ENCODE assay signal across 17 cellular contexts in genomic region chr11:10594407-10594806, GRCh38. TPM values are rescaled to one million over a fixed set of nuclear protein-coding genes. Genes with fewer than 3 reads are reported as not detected.
A peak's percentile ranks its signal among the peaks of the same experiment; 100 is the strongest.
DNase-seq lines count a peak whose midpoint lies in the region; ATAC-seq and TF ChIP-seq lines count a peak whose summit lies in the region.
"Had no signal": no experiment of that assay in that cellular context is flagged by ENCODE, and none has a peak within 500 bp of the region (broad histone marks: within the 10 kb centered on the region; RNA-seq: fewer than 3 reads in every experiment).

No MANE protein-coding gene starts in this region.

- H3K27me3 Mint-ChIP-seq in Calu3 (ENCODE audit: unreplicated experiment): no peaks in the 10 kb centered on the region

- H3K14ac ChIP-seq in IMR-90 (replicated peaks; ENCODE audit: low read depth, low read length): no peak overlapping the region; the same call in 1 of the 2 replicates
- H3K14ac ChIP-seq in mesenchymal stem cell (ENCODE audit: low read length in 2 of 2): no peak overlapping the region

- H4K20me1 ChIP-seq in IMR-90 (ENCODE audit: insufficient read depth, low read length): no peaks in the 10 kb centered on the region

- peaks cover 23% of the 10 kb centered on the region for H3K4me1 Mint-ChIP-seq in Calu3 (ENCODE audit: low read depth, unreplicated experiment)
- H3K4me1 Mint-ChIP-seq: activated naive CD8-positive, alpha-beta T cell treated with anti-CD3 and anti-CD28 coated beads for 36 hours; CD8-positive, alpha-beta memory T cell had no signal

- H3K18ac ChIP-seq in IMR-90 (ENCODE audit: low read depth, low read length): peak overlapping the region; percentile 57
- H3K18ac ChIP-seq in mesenchymal stem cell (ENCODE audit: low read depth in 1 of 2, low read length in 2 of 2): no peak overlapping the region

- TF ChIP-seq RAD21 in IMR-90 (IDR thresholded peaks at IDR 0.05; ENCODE audit: low read length): no peak

- no peaks in the 10 kb centered on the region for H3K27me3 ChIP-seq in IMR-90 (ENCODE audit: control insufficient read depth, insufficient read depth, low read length)
- no peaks in the 10 kb centered on the region for H3K27me3 ChIP-seq in mesenchymal stem cell (ENCODE audit: control insufficient read depth in 1 of 2, insufficient read depth in 1 of 2, low read length in 2 of 2)
- H3K27me3 ChIP-seq: brain microvascular endothelial cell, SJCRH30 had no signal

- H2BK120ac ChIP-seq in IMR-90 (ENCODE audit: low read depth, low read length) (peak overlapping the region; percentile 99), mesenchymal stem cell (ENCODE audit: low read depth, low read length) (peak overlapping the region; percentile 15)

- TF ChIP-seq CTCF in Calu3 (IDR thresholded peaks at IDR 0.05; ENCODE audit: unreplicated experiment): no peak
- no peak for TF ChIP-seq CTCF in IMR-90 (conservative IDR thresholded peaks at IDR 0.05; ENCODE audit: low read depth, low read length)
- TF ChIP-seq CTCF in epithelial cell of esophagus (IDR thresholded peaks at IDR 0.05; ENCODE audit: insufficient read depth, low read depth, low read length, missing control alignments): no peak
- no peak for TF ChIP-seq CTCF in mucosa of descending colon (IDR thresholded peaks at IDR 0.05)

- POLR2A ChIA-PET in IMR-90 (lab: Charles Lee; ENCODE audit: unreplicated experiment): no interaction called here

- BruUV-seq in Calu3 (replicated peaks; lab: Mats Ljungman, UMichigan) (no TSS peak), IMR-90 (replicated peaks; lab: Mats Ljungman, UMichigan) (no TSS peak)

- H3K4me2 ChIP-seq in IMR-90 (ENCODE audit: low read depth, low read length) (no peak overlapping the region), mesenchymal stem cell (ENCODE audit: low read length, poor library complexity, severe bottlenecking) (no peak overlapping the region)

- ATAC-seq in IMR-90 (ENCODE audit: low read depth) (no peak), mucosa of descending colon (no peak), HG03280 (IDR thresholded peaks at IDR 0.05; ENCODE audit: unreplicated experiment) (no peak)

- H4K5ac ChIP-seq in IMR-90 (ENCODE audit: low read depth, low read length): peak overlapping the region; percentile 43

- no peak overlapping the region for H3K56ac ChIP-seq in IMR-90 (ENCODE audit: extremely low read depth, insufficient read depth, low read length)

- peaks cover 29% of the 10 kb centered on the region for H3K4me1 ChIP-seq in IMR-90 (ENCODE audit: control insufficient read depth, insufficient read depth, low read length)
- H3K4me1 ChIP-seq in mesenchymal stem cell (ENCODE audit: control insufficient read depth, insufficient read depth, low read depth, low read length): peaks cover 7% of the 10 kb centered on the region
- H3K4me1 ChIP-seq in mucosa of descending colon (ENCODE audit: low read depth): no peaks in the 10 kb centered on the region

- H2AFZ ChIP-seq in IMR-90 (replicated peaks; ENCODE audit: low read length, poor library complexity): no peak overlapping the region
- H2AFZ ChIP-seq in mesenchymal stem cell (ENCODE audit: low read depth, low read length): no peak overlapping the region

- DNase-seq in Calu3 (peak; percentile 25), IMR-90 (no peak), epithelial cell of esophagus (ENCODE audit: low read depth) (peak; percentile 97), mesenchymal stem cell (no peak), mucosa of descending colon (no peak), NCI-H1930 (lab: John Stamatoyannopoulos, UW) (no peak), NCI-H510A (lab: John Stamatoyannopoulos, UW) (no peak)
- DNase-seq: activated naive CD8-positive, alpha-beta T cell treated with anti-CD3 and anti-CD28 coated beads for 36 hours; brain microvascular endothelial cell; CD8-positive, alpha-beta memory T cell; NCI-H2107; NCI-H526 treated with DMSO at 0.1 percent for 48 hours; SJCRH30; small intestine had no signal

- H3K4me3 ChIP-seq in IMR-90 (ENCODE audit: insufficient read depth, low read depth, low read length) (no peak overlapping the region), epithelial cell of esophagus (ENCODE audit: low read length) (no peak overlapping the region), mesenchymal stem cell (ENCODE audit: insufficient read depth in 1 of 2, low read depth in 1 of 2, low read length in 2 of 2) (no peak overlapping the region), mucosa of descending colon (no peak overlapping the region)
- H3K4me3 ChIP-seq: SJCRH30 had no signal

- H4K8ac ChIP-seq in IMR-90 (ENCODE audit: low read depth in 2 of 2, low read length in 2 of 2) (peak overlapping the region in 1 of 2 experiments; percentile 94; a peak in 1 of 4 replicates), mesenchymal stem cell (ENCODE audit: low read length) (no peak overlapping the region)

- H3K36me3 Mint-ChIP-seq in Calu3 (ENCODE audit: insufficient read depth, unreplicated experiment): peaks cover 4% of the 10 kb centered on the region
- H3K36me3 Mint-ChIP-seq: activated naive CD8-positive, alpha-beta T cell treated with anti-CD3 and anti-CD28 coated beads for 36 hours; CD8-positive, alpha-beta memory T cell had no signal

- H3K9me3 ChIP-seq in IMR-90 (ENCODE audit: control insufficient read depth, insufficient read depth, low read length): no peaks in the 10 kb centered on the region
- no peaks in the 10 kb centered on the region for H3K9me3 ChIP-seq in mesenchymal stem cell (ENCODE audit: control insufficient read depth, low read length)
- no peaks in the 10 kb centered on the region for H3K9me3 ChIP-seq in mucosa of descending colon
- H3K9me3 ChIP-seq: SJCRH30 had no signal

- no CpG with 5 or more reads among the region's 4 CpGs for WGBS in IMR-90 (ENCODE audit: extremely low coverage in 2 of 2, insufficient read length in 1 of 2), 2 experiments
- 95% methylated on average over 2 of the region's 4 CpGs for WGBS in mesenchymal stem cell

- H3K9me1 ChIP-seq in IMR-90 (ENCODE audit: insufficient read depth, low read length): peaks cover 34% of the 10 kb centered on the region

- H3K36me3 ChIP-seq in IMR-90 (ENCODE audit: control insufficient read depth, insufficient read depth, low read length): peaks cover 22% of the 10 kb centered on the region
- peaks cover 0 to 42% of the 10 kb centered on the region in 2 experiments for H3K36me3 ChIP-seq in mesenchymal stem cell (ENCODE audit: control insufficient read depth in 1 of 2, insufficient read depth in 2 of 2, low read depth in 1 of 2, low read length in 2 of 2)
- no peaks in the 10 kb centered on the region for H3K36me3 ChIP-seq in mucosa of descending colon (ENCODE audit: low read depth)
- H3K36me3 ChIP-seq: brain microvascular endothelial cell, SJCRH30 had no signal

- no peaks in the 10 kb centered on the region for H3K9me3 Mint-ChIP-seq in Calu3 (ENCODE audit: low read depth, unreplicated experiment)

- no peak overlapping the region for H3K4me3 Mint-ChIP-seq in Calu3 (ENCODE audit: low read depth, unreplicated experiment)
- H3K4me3 Mint-ChIP-seq: activated naive CD8-positive, alpha-beta T cell treated with anti-CD3 and anti-CD28 coated beads for 36 hours; CD8-positive, alpha-beta memory T cell had no signal

- H3K9ac ChIP-seq in IMR-90 (ENCODE audit: low read depth, low read length) (no peak overlapping the region), mesenchymal stem cell (ENCODE audit: low read length) (no peak overlapping the region)

- H3K23ac ChIP-seq in IMR-90 (ENCODE audit: low read depth, low read length) (no peak overlapping the region), mesenchymal stem cell (ENCODE audit: low read length in 2 of 2) (no peak overlapping the region)

- H3K4ac ChIP-seq in IMR-90 (ENCODE audit: low read depth, low read length): peak overlapping the region; percentile 52; the same call in 1 of the 2 replicates
- H3K4ac ChIP-seq in mesenchymal stem cell (ENCODE audit: low read depth in 1 of 2, low read length in 2 of 2): peak overlapping the region in 1 of 2 experiments; percentile 73

- H2BK12ac ChIP-seq in mesenchymal stem cell (ENCODE audit: low read length in 2 of 2): no peak overlapping the region

- intact Hi-C loops in Calu3 (cut with micrococcal nuclease; ENCODE audit: unreplicated experiment) (loop anchor here (5.0 kb wide), 1 partner anchor 37 kb away; no protein-coding TSS in a partner anchor), IMR-90 (cut with micrococcal nuclease) (no loop called here), mucosa of descending colon (cut with DNase I, micrococcal nuclease) (no loop called here)

- TF ChIP-seq POLR2A in IMR-90 (IDR thresholded peaks at IDR 0.05; ENCODE audit: low read depth, low read length): no peak

- peak overlapping the region; percentile 99; the same call in 1 of the 2 replicates for H2BK20ac ChIP-seq in IMR-90 (ENCODE audit: low read depth, low read length)

- H4K91ac ChIP-seq in IMR-90 (ENCODE audit: insufficient read depth, low read depth, low read length): peak overlapping the region; percentile 92; the same call in 1 of the 2 replicates
- no peak overlapping the region for H4K91ac ChIP-seq in mesenchymal stem cell (ENCODE audit: low read length)

- CTCF ChIA-PET in Calu3 (lab: Charles Lee): interaction anchor here (0.9 to 1.7 kb wide), 2 partner anchors 10 to 53 kb away, joined by 4 to 6 read pairs; partner anchors contain the start of gene RNF141
- CTCF ChIA-PET in IMR-90 (lab: Yijun Ruan, JAX): interaction anchor here (1.4 kb wide), 1 partner anchor 9 kb away, joined by 5 read pairs; no protein-coding TSS in a partner anchor

- H2AK9ac ChIP-seq in IMR-90 (replicated peaks; ENCODE audit: low read depth, low read length, poor library complexity): no peak overlapping the region

- H3K27ac Mint-ChIP-seq in Calu3 (ENCODE audit: unreplicated experiment): peak overlapping the region; percentile 82
- H3K27ac Mint-ChIP-seq: activated naive CD8-positive, alpha-beta T cell treated with anti-CD3 and anti-CD28 coated beads for 36 hours had no signal

- in situ Hi-C loops in IMR-90 (cut with MboI; ENCODE audit: low sequenced_read_pairs): no loop called here

- peak overlapping the region; percentile 99; the same call in 2 of the 3 replicates for H2BK15ac ChIP-seq in IMR-90 (ENCODE audit: low read depth, low read length)
- no peak overlapping the region for H2BK15ac ChIP-seq in mesenchymal stem cell (ENCODE audit: low read depth, poor library complexity, severe bottlenecking)

- H3K27ac ChIP-seq in IMR-90 (ENCODE audit: insufficient read depth, low read length) (peak overlapping the region; percentile 43; the same call in 1 of the 2 replicates), mesenchymal stem cell (ENCODE audit: low read length, poor library complexity, severe bottlenecking) (peak overlapping the region; percentile 54)
- H3K27ac ChIP-seq: brain microvascular endothelial cell, SJCRH30 had no signal

- dilution Hi-C loops in IMR-90 (cut with HindIII; ENCODE audit: low sequenced_read_pairs, unreplicated experiment): no loop called here

- peak overlapping the region; percentile 92 for H2AK5ac ChIP-seq in IMR-90 (ENCODE audit: low read depth, low read length)
- H2AK5ac ChIP-seq in mesenchymal stem cell (ENCODE audit: low read length, severe bottlenecking): peak overlapping the region; percentile 96

- H2BK5ac ChIP-seq in IMR-90 (ENCODE audit: low read depth, low read length, poor library complexity, severe bottlenecking): no peak overlapping the region
- no peak overlapping the region for H2BK5ac ChIP-seq in mesenchymal stem cell (ENCODE audit: low read depth, low read length, poor library complexity, severe bottlenecking)

- H3K79me1 ChIP-seq in IMR-90 (ENCODE audit: low read depth in 1 of 2, low read length in 2 of 2) (peaks cover 0 to 42% of the 10 kb centered on the region in 2 experiments; a peak in 3 of 4 replicates), mesenchymal stem cell (replicated peaks; ENCODE audit: low read length, poor library complexity, severe bottlenecking) (no peaks in the 10 kb centered on the region)

RNA-seq across cellular contexts. Expression of gene LYVE1, which starts 25.9 kb away (rescaled TPM):
- total RNA-seq in Calu3 (2022) (not detected in 2 replicates), IMR-90 (2012; rRNA removed) (not detected in 2 replicates), mucosa of descending colon (100 to 1,000 TPM in 1 of 3 donors, 10 to 100 TPM in 2; 14.4 to 137 (median 43.4) TPM)
- not detected in 2 replicates for polyA plus RNA-seq in IMR-90 (2012; rRNA removed)
- polyA plus RNA-seq in IMR-90 (2012; cell fraction: cytosol; rRNA removed): not detected in 2 replicates
- polyA plus RNA-seq in IMR-90 (2012; cell fraction: nucleus; rRNA removed; ENCODE audit: low replicate concordance): 0.04 and 0.32 TPM in 2 replicates
- polyA plus RNA-seq in mesenchymal stem cell (2013, experiment 1 of 2): 0.35 TPM
- 0.32 TPM for polyA plus RNA-seq in mesenchymal stem cell (2013, experiment 2 of 2)
- total RNA-seq: activated naive CD8-positive, alpha-beta T cell treated with anti-CD3 and anti-CD28 coated beads for 36 hours; CD8-positive, alpha-beta memory T cell; Daoy; SJCRH30; T-helper 1 cell treated with Interleukin-12 subunit alpha and Interleukin-12 subunit beta and Interleukin-4 antibody, amounts not matched to agents 30 ng/mL and 1 ng/mL, for 36 hours had no signal
- polyA plus RNA-seq: CD8-positive, alpha-beta memory T cell had no signal

RNA-seq across cellular contexts. Expression of gene RNF141, which starts 53.4 kb away (rescaled TPM):
- total RNA-seq in Calu3 (2022): 33.9 and 40.3 TPM in 2 replicates
- total RNA-seq in IMR-90 (2012; rRNA removed): 18.6 and 34.2 TPM in 2 replicates
- polyA plus RNA-seq in IMR-90 (2012; rRNA removed): 10.6 and 13.8 TPM in 2 replicates
- 2.1 and 3.4 TPM in 2 replicates for polyA plus RNA-seq in IMR-90 (2012; cell fraction: cytosol; rRNA removed)
- polyA plus RNA-seq in IMR-90 (2012; cell fraction: nucleus; rRNA removed; ENCODE audit: low replicate concordance): 0.53 and 6.1 TPM in 2 replicates
- 22.6 TPM for polyA plus RNA-seq in mesenchymal stem cell (2013, experiment 1 of 2)
- 23.1 TPM for polyA plus RNA-seq in mesenchymal stem cell (2013, experiment 2 of 2)
- total RNA-seq in mucosa of descending colon: 10 to 100 TPM; 32.8 to 35.5 (median 34.7) TPM

Comparison
In these comparisons a context has a peak if more than half of its experiments do, and no peak if none do; other contexts are left out.
1. DNase-seq: peak in Calu3 (single experiment) and epithelial cell of esophagus (single experiment); none in IMR-90 (single experiment), mesenchymal stem cell (single experiment), mucosa of descending colon (0 of 3), NCI-H1930 (0 of 2) and NCI-H510A (single experiment).
2. RNA of gene LYVE1, which starts 25.9 kb away (total RNA-seq): 14.4 to 137 TPM in mucosa of descending colon; not detected in Calu3 and not detected in IMR-90; every median in the first group is over 10 times any median in the second.